In the genomic region with DNA sequence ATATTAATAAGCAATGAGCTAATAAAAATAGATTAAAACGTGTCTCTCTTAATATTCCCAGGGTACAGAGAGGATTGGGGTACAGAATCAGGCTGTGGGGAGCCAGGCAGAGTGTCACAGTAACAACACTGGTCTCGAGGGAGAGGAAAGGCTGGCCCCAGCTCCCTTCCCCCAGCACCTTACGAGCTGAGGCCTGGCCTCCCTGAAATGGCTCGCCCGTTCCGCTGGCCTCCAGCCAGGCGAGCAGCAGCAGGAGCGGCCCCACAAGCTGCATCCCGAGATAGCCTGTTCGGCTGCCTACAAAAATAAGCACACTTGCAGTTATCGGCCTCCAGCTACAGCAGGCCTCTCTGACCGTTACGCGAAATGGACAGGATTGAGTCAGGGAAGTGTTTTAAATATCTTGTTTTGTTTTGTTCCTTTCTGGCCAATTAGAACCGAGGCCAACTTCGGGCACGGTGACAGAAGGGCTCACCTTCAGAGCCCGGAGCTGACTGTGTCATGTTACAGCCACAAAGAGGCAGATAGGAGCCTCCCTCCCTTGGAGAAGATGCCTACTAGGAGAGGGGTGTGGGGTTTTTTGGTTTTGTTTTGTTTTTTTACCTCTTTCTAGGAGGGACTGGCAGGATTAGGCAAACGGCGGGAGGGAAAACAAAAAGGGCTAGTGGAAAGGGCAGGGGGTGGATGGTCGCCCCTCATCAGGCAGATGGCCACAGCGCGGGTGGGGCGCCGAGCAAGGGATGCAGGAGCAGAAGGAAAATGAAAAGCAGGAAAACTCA, we compare ENCODE assay signal across 8 cellular contexts. TPM values are rescaled to one million over a fixed set of nuclear protein-coding genes. Genes with fewer than 3 reads are reported as not detected.
A peak's percentile ranks its signal among the peaks of the same experiment; 100 is the strongest.
DNase-seq lines count a peak whose midpoint lies in the region; ATAC-seq and TF ChIP-seq lines count a peak whose summit lies in the region.

No MANE protein-coding gene starts in this region.

- H3K4me1 Mint-ChIP-seq in type B pancreatic cell (ENCODE audit: unreplicated experiment): peaks cover 64% of the 10 kb centered on the region
- peaks cover 68% of the 10 kb centered on the region for H3K4me1 Mint-ChIP-seq in CD4-positive, alpha-beta T cell (ENCODE audit: low read depth)

- H3K4me1 ChIP-seq in Loucy (ENCODE audit: insufficient read depth, low read length, poor library complexity, severe bottlenecking): peaks cover 45% of the 10 kb centered on the region

- H3K27me3 Mint-ChIP-seq in type B pancreatic cell: no peaks in the 10 kb centered on the region
- H3K27me3 Mint-ChIP-seq in CD4-positive, alpha-beta T cell: no peaks in the 10 kb centered on the region

- peak overlapping the region; percentile 79 for H3K4me3 Mint-ChIP-seq in type B pancreatic cell
- no peak overlapping the region for H3K4me3 Mint-ChIP-seq in CD4-positive, alpha-beta T cell

- H3K27ac Mint-ChIP-seq in type B pancreatic cell: no peak overlapping the region
- H3K27ac Mint-ChIP-seq in CD4-positive, alpha-beta T cell: no peak overlapping the region

- peak overlapping the region; percentile 24 for H3K9ac ChIP-seq in Loucy (ENCODE audit: low read depth, low read length, poor library complexity, severe bottlenecking)

- H3K4me2 ChIP-seq in Loucy (ENCODE audit: low read depth, low read length, poor library complexity, severe bottlenecking): no peak overlapping the region

- H3K9me3 Mint-ChIP-seq in type B pancreatic cell: no peaks in the 10 kb centered on the region
- H3K9me3 Mint-ChIP-seq in CD4-positive, alpha-beta T cell: no peaks in the 10 kb centered on the region

- CTCF ChIA-PET in CD4-positive, alpha-beta T cell (lab: Charles Lee): no interaction called here

- H3K9me3 ChIP-seq in Loucy (ENCODE audit: insufficient read depth, low read depth, low read length): no peaks in the 10 kb centered on the region
- no peaks in the 10 kb centered on the region for H3K9me3 ChIP-seq in CD4-positive, alpha-beta T cell (ENCODE audit: control insufficient read depth, low read length)

- peak; percentile 94 for DNase-seq in EH (ENCODE audit: low read depth)
- DNase-seq in SHP77 treated with DMSO at 0.1 percent for 48 hours (lab: John Stamatoyannopoulos, UW): peak; percentile 86
- DNase-seq in epithelial cell of proximal tubule (ENCODE audit: low read depth): no peak
- peak; percentile 66 for DNase-seq in midbrain (lab: John Stamatoyannopoulos, UW)
- peak; percentile 76 for DNase-seq in type B pancreatic cell (ENCODE audit: extremely low spot score, unreplicated experiment)
- DNase-seq in effector CD4-positive, alpha-beta T cell: no peak
- no peak for DNase-seq in CD4-positive, alpha-beta T cell

- intact Hi-C loops in CD4-positive, alpha-beta T cell (cut with DNase I, micrococcal nuclease): no loop called here

- no peaks in the 10 kb centered on the region for H3K36me3 ChIP-seq in Loucy (ENCODE audit: insufficient read depth, low read length)

- H2AFZ ChIP-seq in Loucy (ENCODE audit: low read length): peak overlapping the region; percentile 18; the same call in 1 of the 2 replicates

- H3K4me3 ChIP-seq in Loucy (ENCODE audit: low read length, poor library complexity, severe bottlenecking) (no peak overlapping the region), epithelial cell of proximal tubule (ENCODE audit: low read depth, low read length) (peak overlapping the region; percentile 22)

- H3K79me2 ChIP-seq in Loucy (ENCODE audit: insufficient read depth, low read length): peaks cover 23% of the 10 kb centered on the region

- TF ChIP-seq CTCF in Loucy (conservative IDR thresholded peaks at IDR 0.05; ENCODE audit: low read length) (no peak), epithelial cell of proximal tubule (conservative IDR thresholded peaks at IDR 0.05; ENCODE audit: low read depth, low read length) (no peak), type B pancreatic cell (conservative IDR thresholded peaks at IDR 0.05) (no peak)
- no peak for TF ChIP-seq CTCF in CD4-positive, alpha-beta T cell (IDR thresholded peaks at IDR 0.05)

- H3F3A ChIP-seq in Loucy (ENCODE audit: low read depth): no peaks in the 10 kb centered on the region

- POLR2A ChIA-PET in CD4-positive, alpha-beta T cell (lab: Charles Lee): no interaction called here

- H3K36me3 Mint-ChIP-seq in type B pancreatic cell: no peaks in the 10 kb centered on the region
- H3K36me3 Mint-ChIP-seq in CD4-positive, alpha-beta T cell (ENCODE audit: low read depth): peaks cover 8% of the 10 kb centered on the region

- no peaks in the 10 kb centered on the region for H3K9me2 ChIP-seq in Loucy (replicated peaks; ENCODE audit: low read depth, low read length)

- no peak for ATAC-seq in CD4-positive, alpha-beta T cell (ENCODE audit: poor library complexity)

- H4K20me1 ChIP-seq in Loucy (ENCODE audit: insufficient read depth, low read length, poor library complexity, severe bottlenecking): peaks cover under 1% of the 10 kb centered on the region

- no peak overlapping the region for H3K27ac ChIP-seq in CD4-positive, alpha-beta T cell (ENCODE audit: low read depth, low read length)

- no peaks in the 10 kb centered on the region for H3K27me3 ChIP-seq in Loucy (ENCODE audit: insufficient read depth, low read length, poor library complexity, severe bottlenecking)
- H3K27me3 ChIP-seq in CD4-positive, alpha-beta T cell (ENCODE audit: control insufficient read depth, insufficient read depth, low read length): no peaks in the 10 kb centered on the region

RNA-seq across cellular contexts. Expression of a gene that starts 4.2 kb away (rescaled TPM):
- 17.9 and 18.6 TPM in 2 replicates for total RNA-seq in epithelial cell of proximal tubule
- 38.9 and 58.9 TPM in 2 replicates for total RNA-seq in type B pancreatic cell (ENCODE audit: low replicate concordance)
- total RNA-seq in CD4-positive, alpha-beta T cell: 10 to 100 TPM; 33.0 to 34.3 TPM

Comparison
In these comparisons a context has a peak if more than half of its experiments do, and no peak if none do; other contexts are left out.
1. DNase-seq: peak in EH (single experiment), SHP77 treated with DMSO at 0.1 percent for 48 hours (single experiment), midbrain (single experiment) and type B pancreatic cell (single experiment); none in epithelial cell of proximal tubule (single experiment), effector CD4-positive, alpha-beta T cell (single experiment) and CD4-positive, alpha-beta T cell (0 of 10).